In genomic region chr1:156198831-156199349, GRCh38 we compare ENCODE assay signal across 1 cellular context.
A peak's percentile ranks its signal among the peaks of the same experiment; 100 is the strongest.
TF ChIP-seq lines count a peak whose summit lies in the region.

No MANE protein-coding gene starts in this region.

TF ChIP-seq in GM12878, 131 proteins besides CTCF, POLR2A, EP300 and RAD21 (continued from another document):
- no peak for TF ChIP-seq CEBPZ (IDR thresholded peaks at IDR 0.05; ENCODE audit: low read depth, low read length)
- peak; percentile 63 for TF ChIP-seq JUNB (IDR thresholded peaks at IDR 0.05)
- TF ChIP-seq IRF4 (IDR thresholded peaks at IDR 0.05; ENCODE audit: low read depth, low read length), result no peak
- TF ChIP-seq ZBTB4 (CRISPR knock-in tag; IDR thresholded peaks at IDR 0.05), result no peak
- no peak for TF ChIP-seq GABPA (IDR thresholded peaks at IDR 0.05; ENCODE audit: low read depth)
- TF ChIP-seq SUPT20H (IDR thresholded peaks at IDR 0.05; ENCODE audit: borderline replicate concordance, control insufficient read depth, low read depth, low read length), result no peak
- no peak for TF ChIP-seq TARDBP (IDR thresholded peaks at IDR 0.05; ENCODE audit: borderline replicate concordance)
